Comparison of ENCODE assay signal across 8 cellular contexts in genomic region chr1:85708826-85709222, GRCh38. TPM values are rescaled to one million over a fixed set of nuclear protein-coding genes. Genes with fewer than 3 reads are reported as not detected.
DNase-seq lines count a peak whose midpoint lies in the region; TF ChIP-seq lines count a peak whose summit lies in the region.

No MANE protein-coding gene starts in this region.

- BruUV-seq in Caco-2 (replicated peaks; lab: Mats Ljungman, UMichigan), result no TSS peak

- H3K9me3 ChIP-seq in Caco-2 (no peaks in the 10 kb centered on the region), OCI-LY3 (ENCODE audit: insufficient read depth, low read length) (no peaks in the 10 kb centered on the region), esophagus squamous epithelium (no peaks in the 10 kb centered on the region), prostate gland (no peaks in the 10 kb centered on the region)

- H3K27ac ChIP-seq in OCI-LY3 (ENCODE audit: low read length) (peak overlapping the region; percentile 72), esophagus squamous epithelium (peak overlapping the region; percentile 78 to 91 (median 90)), prostate gland (peak overlapping the region; percentile 78 to 83)

- CTCF ChIA-PET in Caco-2 (lab: Charles Lee), result interaction anchor here (1.0 to 1.2 kb wide), 2 partner anchors 13 to 16 kb away, joined by 3 to 7 read pairs; no protein-coding TSS in a partner anchor
- CTCF ChIA-PET in activated CD4-positive, alpha-beta T cell treated with anti-CD3 and anti-CD28 coated beads, Interleukin-2, amount 10 ng/mL, durations not matched to agents 7 days and 5 days (lab: Charles Lee), result interaction anchor here (0.9 to 2.1 kb wide), 5 partner anchors 9 to 30 kb away, joined by 3 to 6 read pairs (median 3); no protein-coding TSS in a partner anchor

- intact Hi-C loops in Caco-2 (cut with micrococcal nuclease; ENCODE audit: unreplicated experiment), result loop anchor here (1.0 to 5.0 kb wide), 3 partner anchors 102 to 402 kb away; no protein-coding TSS in a partner anchor
- intact Hi-C loops in esophagus squamous epithelium (cut with DNase I), result loop anchor here (10.0 kb wide), 1 partner anchor 124 kb away; the partner anchor contains the start of gene CCN1
- intact Hi-C loops in prostate gland (cut with DNase I), result no loop called here

- H3K9ac ChIP-seq in OCI-LY3 (ENCODE audit: low read length), result peak overlapping the region; percentile 93

- H3K4me1 ChIP-seq in Caco-2, result no peaks in the 10 kb centered on the region
- H3K4me1 ChIP-seq in OCI-LY3 (ENCODE audit: low read length), result peaks cover 17% of the 10 kb centered on the region
- peaks cover 13 to 39% (median 13%) of the 10 kb centered on the region in 3 donors for H3K4me1 ChIP-seq in esophagus squamous epithelium
- H3K4me1 ChIP-seq in prostate gland (replicated peaks), result no peaks in the 10 kb centered on the region

- H2AFZ ChIP-seq in OCI-LY3 (ENCODE audit: low read depth, low read length), result peak overlapping the region; percentile 67; the same call in 1 of the 2 replicates

- H3K4me3 ChIP-seq in Caco-2 (ENCODE audit: low read depth, low read length) (peak overlapping the region; percentile 82), OCI-LY3 (ENCODE audit: low read length) (peak overlapping the region; percentile 95), esophagus squamous epithelium (peak overlapping the region; percentile 58 to 94 (median 81)), prostate gland (peak overlapping the region; percentile 64 to 68)

- WGBS in esophagus squamous epithelium, 2 donors, result 91 to 95% methylated on average over 4 to 6 of the region's 6 CpGs
- WGBS in prostate gland, result 85% methylated on average over 6 of the region's 6 CpGs

- TF ChIP-seq CTCF in Caco-2 (IDR thresholded peaks at IDR 0.05; ENCODE audit: insufficient read depth in 1 of 2, low read depth in 1 of 2, low read length in 1 of 2, severe bottlenecking in 1 of 2, unreplicated experiment in 1 of 2) (no peak), OCI-LY3 (IDR thresholded peaks at IDR 0.05; ENCODE audit: low read depth, low read length) (no peak), esophagus squamous epithelium (IDR thresholded peaks at IDR 0.05) (no peak), prostate gland (IDR thresholded peaks at IDR 0.05) (no peak)

- DNase-seq in Caco-2, result peak; percentile 15 to 33
- no peak for DNase-seq in esophagus squamous epithelium (lab: John Stamatoyannopoulos, UW)
- no peak for DNase-seq in prostate gland (ENCODE audit: low spot score)
- DNase-seq in activated CD4-positive, alpha-beta T cell treated with anti-CD3 and anti-CD28 coated beads, Interleukin-2, amount 10 ng/mL, durations not matched to agents 7 days and 5 days, result no peak
- no peak for DNase-seq in activated gamma-delta T cell treated with Interleukin-2 at 50 U/mL for 16 hours
- no peak for DNase-seq in NCI-H1048 (lab: John Stamatoyannopoulos, UW)
- no peak for DNase-seq in AG08395 (ENCODE audit: low spot score)

- H3K36me3 ChIP-seq in Caco-2 (ENCODE audit: control insufficient read depth, insufficient read depth, low read length) (no peaks in the 10 kb centered on the region; the same call in 1 of the 2 replicates), OCI-LY3 (replicated peaks; ENCODE audit: low read depth, low read length) (peaks cover 11% of the 10 kb centered on the region), esophagus squamous epithelium (peaks cover 0 to 22% (median 0%) of the 10 kb centered on the region in 3 donors), prostate gland (no peaks in the 10 kb centered on the region)

- peaks cover 43% of the 10 kb centered on the region for H3K79me2 ChIP-seq in OCI-LY3 (ENCODE audit: low read length)

- no peaks in the 10 kb centered on the region for H3K27me3 Mint-ChIP-seq in Caco-2 (ENCODE audit: insufficient read depth, unreplicated experiment)
- H3K27me3 Mint-ChIP-seq in activated CD4-positive, alpha-beta T cell treated with anti-CD3 and anti-CD28 coated beads, Interleukin-2, amount 10 ng/mL, durations not matched to agents 7 days and 5 days, result no peaks in the 10 kb centered on the region

- peak overlapping the region; percentile 84 for H3K4me2 ChIP-seq in OCI-LY3 (ENCODE audit: low read length)

- peaks cover 16% of the 10 kb centered on the region for H3K36me3 Mint-ChIP-seq in Caco-2 (ENCODE audit: insufficient read depth, unreplicated experiment)
- H3K36me3 Mint-ChIP-seq in activated CD4-positive, alpha-beta T cell treated with anti-CD3 and anti-CD28 coated beads, Interleukin-2, amount 10 ng/mL, durations not matched to agents 7 days and 5 days (ENCODE audit: low read depth), result peaks cover 21% of the 10 kb centered on the region

- no peak overlapping the region for H3K4me3 Mint-ChIP-seq in Caco-2 (ENCODE audit: unreplicated experiment)
- H3K4me3 Mint-ChIP-seq in activated CD4-positive, alpha-beta T cell treated with anti-CD3 and anti-CD28 coated beads, Interleukin-2, amount 10 ng/mL, durations not matched to agents 7 days and 5 days, result no peak overlapping the region

- POLR2A ChIA-PET in Caco-2 (lab: Charles Lee), result interaction anchor here (1.0 to 1.4 kb wide), 7 partner anchors 54 to 433 kb away, joined by 3 to 5 read pairs (median 3); partner anchors contain the start of genes BCL10 and CCN1
- POLR2A ChIA-PET in activated CD4-positive, alpha-beta T cell treated with anti-CD3 and anti-CD28 coated beads, Interleukin-2, amount 10 ng/mL, durations not matched to agents 7 days and 5 days (lab: Charles Lee), result no interaction called here

- H3K9me3 Mint-ChIP-seq in Caco-2 (ENCODE audit: unreplicated experiment), result no peaks in the 10 kb centered on the region
- no peaks in the 10 kb centered on the region for H3K9me3 Mint-ChIP-seq in activated CD4-positive, alpha-beta T cell treated with anti-CD3 and anti-CD28 coated beads, Interleukin-2, amount 10 ng/mL, durations not matched to agents 7 days and 5 days

- TF ChIP-seq POLR2A in esophagus squamous epithelium (IDR thresholded peaks at IDR 0.05), result no peak
- TF ChIP-seq POLR2A in prostate gland (IDR thresholded peaks at IDR 0.05), result no peak

- no peaks in the 10 kb centered on the region for H3K4me1 Mint-ChIP-seq in Caco-2 (ENCODE audit: low read depth, unreplicated experiment)
- H3K4me1 Mint-ChIP-seq in activated CD4-positive, alpha-beta T cell treated with anti-CD3 and anti-CD28 coated beads, Interleukin-2, amount 10 ng/mL, durations not matched to agents 7 days and 5 days, result peaks cover 15% of the 10 kb centered on the region

- no peaks in the 10 kb centered on the region for H3K27me3 ChIP-seq in Caco-2 (replicated peaks; ENCODE audit: control insufficient read depth, insufficient read depth, low read length)
- H3K27me3 ChIP-seq in OCI-LY3 (ENCODE audit: low read depth, low read length), result no peaks in the 10 kb centered on the region
- peaks cover 0 to 9% (median 0%) of the 10 kb centered on the region in 4 donors for H3K27me3 ChIP-seq in esophagus squamous epithelium
- no peaks in the 10 kb centered on the region for H3K27me3 ChIP-seq in prostate gland (replicated peaks; ENCODE audit: insufficient read depth)

- no peak overlapping the region for H3K27ac Mint-ChIP-seq in Caco-2 (ENCODE audit: unreplicated experiment)
- no peak overlapping the region for H3K27ac Mint-ChIP-seq in activated CD4-positive, alpha-beta T cell treated with anti-CD3 and anti-CD28 coated beads, Interleukin-2, amount 10 ng/mL, durations not matched to agents 7 days and 5 days

- H4K20me1 ChIP-seq in OCI-LY3 (ENCODE audit: insufficient read depth, low read length), result no peaks in the 10 kb centered on the region

RNA-seq across cellular contexts. Expression of gene ZNHIT6, which starts 0.6 kb away (rescaled TPM):
- total RNA-seq in Caco-2 (2022) (13.9 and 16.1 TPM in 2 replicates), esophagus squamous epithelium (10 to 100 TPM in 2 of 4 donors, 1 to 10 TPM in 2; 8.2 to 20.0 (median 9.9) TPM), prostate gland (10 to 100 TPM in 1 of 2 donors, 1 to 10 TPM in 1; 8.7 to 13.5 TPM)
- total RNA-seq in activated CD4-positive, alpha-beta T cell treated with anti-CD3 and anti-CD28 coated beads, Interleukin-2, amount 10 ng/mL, durations not matched to agents 7 days and 5 days, result 10 to 100 TPM; 16.9 to 20.3 TPM

Comparison
In these comparisons a context has a peak if more than half of its experiments do, and no peak if none do; other contexts are left out.
1. DNase-seq: peak in Caco-2 (2 of 2); none in esophagus squamous epithelium (single experiment), prostate gland (single experiment), activated CD4-positive, alpha-beta T cell treated with anti-CD3 and anti-CD28 coated beads, Interleukin-2, amount 10 ng/mL, durations not matched to agents 7 days and 5 days (single experiment), activated gamma-delta T cell treated with Interleukin-2 at 50 U/mL for 16 hours (single experiment), NCI-H1048 (single experiment) and AG08395 (single experiment).
2. Peak in every context shown above with its lines, with median percentiles within 50 percentile points of each other: H3K4me3 ChIP-seq and H3K27ac ChIP-seq.